In the genomic region with DNA sequence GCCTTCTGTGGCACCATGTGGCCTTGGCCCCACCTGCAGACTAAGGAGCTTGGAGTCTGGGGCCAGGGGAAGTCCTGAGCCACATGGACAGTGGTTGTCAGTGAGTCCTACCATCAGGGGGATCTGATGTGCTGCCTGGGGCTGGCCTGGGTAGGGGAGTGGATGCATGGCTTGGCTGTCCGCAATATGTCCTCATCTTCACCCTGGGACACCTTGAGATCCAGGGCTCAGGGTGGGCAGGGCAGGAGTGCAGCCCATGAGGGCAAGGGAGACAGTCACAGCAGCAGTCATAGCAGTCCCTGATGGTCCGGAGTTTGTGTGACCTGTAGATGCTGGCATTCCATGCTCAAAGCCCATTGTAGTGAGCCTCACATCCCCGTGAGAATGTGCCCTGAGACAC, we compare ENCODE assay signal across 13 cellular contexts.
A peak's percentile ranks its signal among the peaks of the same experiment; 100 is the strongest.
DNase-seq lines count a peak whose midpoint lies in the region; ATAC-seq and TF ChIP-seq lines count a peak whose summit lies in the region.
"Had no signal": no experiment of that assay in that cellular context is flagged by ENCODE, and none has a peak within 500 bp of the region (broad histone marks: within the 10 kb centered on the region; RNA-seq: fewer than 3 reads in every experiment).

No MANE protein-coding gene starts in this region.

- peak; percentile 35 for DNase-seq in activated CD8-positive, alpha-beta memory T cell treated with anti-CD3 and anti-CD28 coated beads for 24 hours
- DNase-seq in activated CD8-positive, alpha-beta memory T cell treated with anti-CD3 and anti-CD28 coated beads, Interleukin-2, amount 50 U/mL, for 4 hours, result no peak
- DNase-seq in H7 (peak; percentile 11), lung (ENCODE audit: low spot score) (peak; percentile 20), sigmoid colon (peak; percentile 45), DMS79 treated with DMSO at 0.1 percent for 48 hours (lab: John Stamatoyannopoulos, UW) (no peak), KBM-7 (no peak)
- no peak for DNase-seq in stimulated activated CD4-positive, alpha-beta T cell treated with anti-CD3 and anti-CD28 coated beads, Interleukin-15, amount 100 ng/mL, for 24 hours
- DNase-seq: CD8-positive, alpha-beta T cell; COR-L47 had no signal

- peaks cover 0 to 24% of the 10 kb centered on the region in 2 donors for H3K9me3 ChIP-seq in lung (ENCODE audit: control insufficient read depth in 2 of 2, insufficient read depth in 1 of 2, low read length in 1 of 2)
- no peaks in the 10 kb centered on the region for H3K9me3 ChIP-seq in sigmoid colon
- H3K9me3 ChIP-seq: HAP-1 had no signal

- H3K27ac ChIP-seq in lung (ENCODE audit: low read depth in 1 of 2, low read length in 1 of 2), result no peak overlapping the region
- no peak overlapping the region for H3K27ac ChIP-seq in sigmoid colon
- H3K27ac ChIP-seq: 22Rv1 had no signal

- in situ Hi-C loops in KBM-7 (cut with MboI; ENCODE audit: low pct_unique_long_range_greater_than_20kb, low sequenced_read_pairs), result no loop called here

- H3K4me3 ChIP-seq in H7 (ENCODE audit: insufficient read depth, low read depth, low read length) (no peak overlapping the region), lung (no peak overlapping the region), sigmoid colon (no peak overlapping the region)
- H3K4me3 ChIP-seq: GM23338, HAP-1 had no signal

- no peaks in the 10 kb centered on the region; the same call in none of the 2 replicates for H3K27me3 ChIP-seq in H7 (ENCODE audit: control insufficient read depth, insufficient read depth, low read length)
- no peaks in the 10 kb centered on the region for H3K27me3 ChIP-seq in lung (ENCODE audit: control insufficient read depth, insufficient read depth)
- H3K27me3 ChIP-seq in sigmoid colon, result peaks cover 0 to 9% (median 0%) of the 10 kb centered on the region in 3 donors

- no peak for TF ChIP-seq EP300 in sigmoid colon (IDR thresholded peaks at IDR 0.05)

- no peaks in the 10 kb centered on the region for H3K36me3 ChIP-seq in H7 (replicated peaks; ENCODE audit: control insufficient read depth, insufficient read depth, low read length)
- no peaks in the 10 kb centered on the region for H3K36me3 ChIP-seq in lung (ENCODE audit: control insufficient read depth in 2 of 2, insufficient read depth in 2 of 2, low read length in 2 of 2)
- no peaks in the 10 kb centered on the region for H3K36me3 ChIP-seq in sigmoid colon
- H3K36me3 ChIP-seq: HAP-1 had no signal

- no peak for ATAC-seq in lung (ENCODE audit: insufficient read depth, low FRiP score)
- ATAC-seq: CD8-positive, alpha-beta T cell; GM23338 had no signal

- TF ChIP-seq CTCF in lung (IDR thresholded peaks at IDR 0.05; ENCODE audit: control extremely low read depth, extremely low read depth) (no peak), sigmoid colon (IDR thresholded peaks at IDR 0.05) (no peak)

- intact Hi-C loops in sigmoid colon (cut with DNase I), result no loop called here

- no peak for TF ChIP-seq POLR2A in sigmoid colon (IDR thresholded peaks at IDR 0.05)

- H3K4me1 ChIP-seq in lung (ENCODE audit: control insufficient read depth in 2 of 2, insufficient read depth in 2 of 2, low read length in 2 of 2), result no peaks in the 10 kb centered on the region
- H3K4me1 ChIP-seq in sigmoid colon, result no peaks in the 10 kb centered on the region
- H3K4me1 ChIP-seq: HAP-1 had no signal

- WGBS in lung, 2 donors, result 87 to 92% methylated on average over 3 of the region's 3 CpGs
- WGBS in sigmoid colon, 2 donors, result 80 to 86% methylated on average over 3 of the region's 3 CpGs

Comparison
In these comparisons a context has a peak if more than half of its experiments do, and no peak if none do; other contexts are left out.
1. DNase-seq: peak in activated CD8-positive, alpha-beta memory T cell treated with anti-CD3 and anti-CD28 coated beads for 24 hours (single experiment), H7 (single experiment), lung (single experiment) and sigmoid colon (single experiment); none in activated CD8-positive, alpha-beta memory T cell treated with anti-CD3 and anti-CD28 coated beads, Interleukin-2, amount 50 U/mL, for 4 hours (single experiment), DMS79 treated with DMSO at 0.1 percent for 48 hours (single experiment), KBM-7 (single experiment) and stimulated activated CD4-positive, alpha-beta T cell treated with anti-CD3 and anti-CD28 coated beads, Interleukin-15, amount 100 ng/mL, for 24 hours (single experiment).